In the genomic region with DNA sequence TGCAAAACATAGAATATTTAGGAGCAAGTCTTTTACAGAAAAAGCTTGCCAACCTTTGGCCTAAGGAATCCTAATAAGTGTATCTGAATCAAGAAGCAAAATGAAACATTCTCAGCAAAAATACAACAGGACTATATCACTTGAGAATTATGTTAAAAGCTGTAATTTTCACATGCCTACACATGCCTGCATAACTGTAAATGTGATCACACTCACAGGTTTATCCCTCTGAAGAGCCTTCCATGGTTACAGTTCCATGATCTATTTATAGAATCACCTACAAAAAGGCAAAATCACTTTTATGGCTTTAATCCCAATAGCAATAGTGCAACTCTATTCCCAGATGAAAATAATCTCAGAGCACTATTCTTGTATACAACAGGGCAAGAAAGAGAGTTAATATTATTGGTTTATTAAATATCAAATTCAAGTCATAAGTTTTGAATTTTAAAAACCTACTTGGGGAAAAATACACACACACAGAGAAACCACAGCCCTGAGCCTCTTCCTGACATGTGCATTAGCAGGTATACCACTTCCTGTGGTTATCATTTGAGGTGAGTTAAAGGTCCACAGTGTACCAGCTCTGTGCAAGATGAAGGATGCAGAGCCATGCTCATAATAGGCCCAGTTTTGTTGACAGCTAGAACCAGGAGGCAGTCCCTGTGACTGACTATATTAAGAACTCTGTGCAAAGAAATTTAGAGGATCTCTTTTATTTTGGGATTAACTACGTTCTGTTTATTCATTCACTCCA, we compare ENCODE assay signal across 8 cellular contexts.
DNase-seq lines count a peak whose midpoint lies in the region; ATAC-seq and TF ChIP-seq lines count a peak whose summit lies in the region.

No MANE protein-coding gene starts in this region.

- no peaks in the 10 kb centered on the region for H3K9me3 ChIP-seq in left lung

- no peaks in the 10 kb centered on the region for H3K36me3 ChIP-seq in left lung

- no peak for TF ChIP-seq CTCF in left lung (IDR thresholded peaks at IDR 0.05)
- TF ChIP-seq CTCF in RWPE1 (conservative IDR thresholded peaks at IDR 0.05; ENCODE audit: low read depth), result no peak

- DNase-seq in activated CD4-positive, alpha-beta T cell treated with anti-CD3 and anti-CD28 coated beads, Interleukin-2, amount 50 U/mL, for 4 hours, result peak; percentile 25 to 29
- DNase-seq in left lung (no peak), LoVo (ENCODE audit: low spot score) (no peak), NCI-H2196 treated with DMSO at 0.1 percent for 48 hours (lab: John Stamatoyannopoulos, UW; ENCODE audit: unreplicated experiment) (no peak), RWPE1 (ENCODE audit: low spot score) (no peak), OCI-M1 (lab: John Stamatoyannopoulos, UW) (no peak)

- H3K4me3 ChIP-seq in left lung, result no peak overlapping the region

- H3K4me1 ChIP-seq in left lung, result peaks cover 0 to 23% of the 10 kb centered on the region in 2 donors

- peak; percentile 96 for ATAC-seq in GM19397 (IDR thresholded peaks at IDR 0.05; ENCODE audit: unreplicated experiment)
- peak; percentile 96 for ATAC-seq in HG03135 (IDR thresholded peaks at IDR 0.05; ENCODE audit: unreplicated experiment)
- ATAC-seq in left lung, result peak; percentile 37

- no peaks in the 10 kb centered on the region for H3K27me3 ChIP-seq in left lung

- CTCF ChIA-PET in RWPE1 (lab: Yijun Ruan, JAX), result no interaction called here

- POLR2A ChIA-PET in RWPE1 (lab: Yijun Ruan, JAX; ENCODE audit: low non-redundant PET), result no interaction called here

- H3K27ac ChIP-seq in left lung, result no peak overlapping the region
- no peak overlapping the region for H3K27ac ChIP-seq in RWPE1

- intact Hi-C loops in left lung (cut with DNase I), result no loop called here

Comparison
In these comparisons a context has a peak if more than half of its experiments do, and no peak if none do; other contexts are left out.
1. ATAC-seq: peak in every context shown above with its lines; median percentile 96 in GM19397; 96 in HG03135; 37 in left lung.
2. DNase-seq: peak in activated CD4-positive, alpha-beta T cell treated with anti-CD3 and anti-CD28 coated beads, Interleukin-2, amount 50 U/mL, for 4 hours (2 of 2); none in left lung (0 of 2), LoVo (single experiment), NCI-H2196 treated with DMSO at 0.1 percent for 48 hours (single experiment), RWPE1 (single experiment) and OCI-M1 (single experiment).